1 cellular context compared by ENCODE assay signal in the genomic region with DNA sequence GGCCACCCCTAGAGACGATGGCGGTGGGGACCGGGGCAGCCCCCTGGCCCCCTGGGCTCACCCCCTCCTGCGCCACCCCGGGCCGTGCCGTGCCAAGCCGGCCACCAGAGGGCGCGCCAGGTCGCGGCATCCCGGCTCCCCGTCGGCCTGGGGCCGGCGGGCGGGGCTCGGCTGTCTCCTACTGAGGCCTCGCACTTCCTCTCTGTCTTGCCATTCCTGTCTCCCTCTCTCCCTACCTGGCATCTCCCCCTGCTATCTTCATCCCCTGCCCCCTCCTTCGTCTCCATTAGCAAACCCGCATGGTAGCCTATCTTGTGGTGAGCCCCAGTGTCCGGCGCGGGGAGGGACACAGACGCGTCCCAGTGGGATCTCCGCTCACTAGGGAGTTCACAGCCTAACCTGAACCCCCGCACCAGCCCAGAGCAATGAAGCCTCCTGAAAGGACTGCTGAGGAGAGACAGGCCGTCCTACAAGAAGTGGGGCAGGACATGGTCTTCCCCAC.
TF ChIP-seq lines count a peak whose summit lies in the region.

No MANE protein-coding gene starts in this region.

TF ChIP-seq in WTC11, 78 proteins besides CTCF, POLR2A, EP300 and RAD21 (continued from another document):
- TF ChIP-seq, protein P1, sequence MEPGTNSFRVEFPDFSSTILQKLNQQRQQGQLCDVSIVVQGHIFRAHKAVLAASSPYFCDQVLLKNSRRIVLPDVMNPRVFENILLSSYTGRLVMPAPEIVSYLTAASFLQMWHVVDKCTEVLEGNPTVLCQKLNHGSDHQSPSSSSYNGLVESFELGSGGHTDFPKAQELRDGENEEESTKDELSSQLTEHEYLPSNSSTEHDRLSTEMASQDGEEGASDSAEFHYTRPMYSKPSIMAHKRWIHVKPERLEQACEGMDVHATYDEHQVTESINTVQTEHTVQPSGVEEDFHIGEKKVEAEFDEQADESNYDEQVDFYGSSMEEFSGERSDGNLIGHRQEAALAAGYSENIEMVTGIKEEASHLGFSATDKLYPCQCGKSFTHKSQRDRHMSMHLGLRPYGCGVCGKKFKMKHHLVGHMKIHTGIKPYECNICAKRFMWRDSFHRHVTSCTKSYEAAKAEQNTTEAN (CRISPR knock-in tag; IDR thresholded peaks at IDR 0.05), result 0 out of 2 replicates have a peak, but pooled peaks have one; percentile 20
- TF ChIP-seq, protein P2, sequence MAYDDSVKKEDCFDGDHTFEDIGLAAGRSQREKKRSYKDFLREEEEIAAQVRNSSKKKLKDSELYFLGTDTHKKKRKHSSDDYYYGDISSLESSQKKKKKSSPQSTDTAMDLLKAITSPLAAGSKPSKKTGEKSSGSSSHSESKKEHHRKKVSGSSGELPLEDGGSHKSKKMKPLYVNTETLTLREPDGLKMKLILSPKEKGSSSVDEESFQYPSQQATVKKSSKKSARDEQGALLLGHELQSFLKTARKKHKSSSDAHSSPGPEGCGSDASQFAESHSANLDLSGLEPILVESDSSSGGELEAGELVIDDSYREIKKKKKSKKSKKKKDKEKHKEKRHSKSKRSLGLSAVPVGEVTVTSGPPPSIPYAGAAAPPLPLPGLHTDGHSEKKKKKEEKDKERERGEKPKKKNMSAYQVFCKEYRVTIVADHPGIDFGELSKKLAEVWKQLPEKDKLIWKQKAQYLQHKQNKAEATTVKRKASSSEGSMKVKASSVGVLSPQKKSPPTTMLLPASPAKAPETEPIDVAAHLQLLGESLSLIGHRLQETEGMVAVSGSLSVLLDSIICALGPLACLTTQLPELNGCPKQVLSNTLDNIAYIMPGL (CRISPR knock-in tag; IDR thresholded peaks at IDR 0.05), result peak; percentile 73; the same call in 1 of the 2 replicates
- TF ChIP-seq ZNF138 (CRISPR knock-in tag; conservative IDR thresholded peaks at IDR 0.05), result no peak
- TF ChIP-seq, protein P3, sequence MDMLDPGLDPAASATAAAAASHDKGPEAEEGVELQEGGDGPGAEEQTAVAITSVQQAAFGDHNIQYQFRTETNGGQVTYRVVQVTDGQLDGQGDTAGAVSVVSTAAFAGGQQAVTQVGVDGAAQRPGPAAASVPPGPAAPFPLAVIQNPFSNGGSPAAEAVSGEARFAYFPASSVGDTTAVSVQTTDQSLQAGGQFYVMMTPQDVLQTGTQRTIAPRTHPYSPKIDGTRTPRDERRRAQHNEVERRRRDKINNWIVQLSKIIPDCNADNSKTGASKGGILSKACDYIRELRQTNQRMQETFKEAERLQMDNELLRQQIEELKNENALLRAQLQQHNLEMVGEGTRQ (CRISPR knock-in tag; IDR thresholded peaks at IDR 0.05), result 0 out of 2 replicates have a peak, but pooled peaks have one; percentile 26
